In the genomic region with DNA sequence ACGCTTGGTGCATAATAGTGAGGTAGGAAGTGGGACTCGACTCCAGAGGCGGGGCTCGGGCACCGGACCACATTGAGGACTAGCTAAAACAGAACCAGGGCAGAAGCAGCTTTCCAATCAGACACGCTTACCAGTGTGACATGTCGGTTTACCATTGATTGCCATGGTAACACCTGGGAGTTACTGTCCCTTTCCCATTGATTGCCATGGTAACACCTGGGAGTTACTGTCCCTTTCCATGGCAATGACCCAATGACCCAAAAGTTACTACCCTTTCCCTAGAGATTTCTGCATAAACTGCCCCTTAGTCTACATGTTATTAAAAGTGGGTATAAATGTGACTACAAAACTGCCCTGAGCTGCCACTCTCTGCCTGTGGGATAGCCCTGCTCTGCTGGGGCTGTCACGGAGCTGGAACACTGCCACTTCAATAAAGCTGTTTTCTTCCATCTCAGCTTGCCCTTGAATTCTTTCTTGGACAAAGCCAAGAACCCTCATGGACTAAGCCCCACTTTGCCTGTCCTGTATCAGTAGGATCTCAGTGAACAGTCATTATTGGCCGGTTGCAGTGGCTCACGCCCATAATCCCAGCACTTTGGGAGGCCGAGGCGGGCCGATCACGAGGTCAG, we compare ENCODE assay signal across 26 cellular contexts.
A peak's percentile ranks its signal among the peaks of the same experiment; 100 is the strongest.
DNase-seq lines count a peak whose midpoint lies in the region; ATAC-seq, FAIRE-seq and TF ChIP-seq lines count a peak whose summit lies in the region.
"Had no signal": no experiment of that assay in that cellular context is flagged by ENCODE, and none has a peak within 500 bp of the region (broad histone marks: within the 10 kb centered on the region; RNA-seq: fewer than 3 reads in every experiment).

No MANE protein-coding gene starts in this region.

- BruUV-seq in mammary epithelial cell (replicated peaks; lab: Mats Ljungman, UMichigan): no TSS peak

- CTCF ChIA-PET in mammary epithelial cell (lab: Charles Lee; ENCODE audit: low non-redundant PET): no interaction called here

- no peak for TF ChIP-seq POLR2A in breast epithelium (IDR thresholded peaks at IDR 0.05)
- TF ChIP-seq POLR2A in right lobe of liver (IDR thresholded peaks at IDR 0.05): no peak

- H3K9ac ChIP-seq in mammary epithelial cell (ENCODE audit: insufficient read depth, low read length): no peak overlapping the region
- H3K9ac ChIP-seq in Karpas-422 (ENCODE audit: low read length): no peak overlapping the region
- H3K9ac ChIP-seq: BLaER1 treated with 17β-estradiol and CSF1 and Interleukin-3, amounts not matched to agents 10 nM and 100 nM had no signal

- peak in 1 of 4 donors; percentile 41 for ATAC-seq in right lobe of liver
- no peak for ATAC-seq in stimulated activated naive CD8-positive, alpha-beta T cell treated with anti-CD3 and anti-CD28 coated beads, Interleukin-15, Interleukin-2, amounts not matched to agents 100 U/mL and 50 U/mL, for 24 hours
- ATAC-seq: A549 had no signal

- FAIRE-seq in urothelium cell line (lab: Jason Lieb, UNC): peak; percentile 97
- FAIRE-seq: A549, GM12892, H1, HTR-8/SVneo had no signal

- H3K27ac ChIP-seq in breast epithelium (peak overlapping the region; percentile 95 to 96), mammary epithelial cell (ENCODE audit: insufficient read depth, low read depth, low read length) (no peak overlapping the region), right lobe of liver (peak overlapping the region in 2 of 3 donors; percentile 76 to 80), substantia nigra (ENCODE audit: low read depth, low read length, poor library complexity, severe bottlenecking) (no peak overlapping the region), Karpas-422 (ENCODE audit: low read length) (no peak overlapping the region)
- H3K27ac ChIP-seq: A549; BLaER1 treated with 17β-estradiol and CSF1 and Interleukin-3, amounts not matched to agents 10 nM and 100 nM; SK-N-MC had no signal

- no peak overlapping the region for H3K4me2 ChIP-seq in mammary epithelial cell (ENCODE audit: insufficient read depth, low read depth, low read length)
- no peak overlapping the region for H3K4me2 ChIP-seq in Karpas-422 (ENCODE audit: low read depth, low read length, poor library complexity, severe bottlenecking)
- H3K4me2 ChIP-seq: A549 had no signal

- H3K9me3 ChIP-seq in breast epithelium: no peaks in the 10 kb centered on the region
- H3K9me3 ChIP-seq in mammary epithelial cell (replicated peaks; ENCODE audit: insufficient read depth, low read length): no peaks in the 10 kb centered on the region
- no peaks in the 10 kb centered on the region for H3K9me3 ChIP-seq in right lobe of liver
- H3K9me3 ChIP-seq in Karpas-422 (ENCODE audit: low read length): no peaks in the 10 kb centered on the region
- H3K9me3 ChIP-seq: A549 had no signal

- 100% methylated on average over 14 of the region's 14 CpGs for WGBS in mammary epithelial cell (ENCODE audit: low coverage, missing lambda C conversion rate)
- 90% methylated on average over 12 of the region's 14 CpGs for WGBS in right lobe of liver (ENCODE audit: insufficient coverage, low coverage, low lambda C conversion rate, missing lambda C conversion rate)

- H3K9me2 ChIP-seq in Karpas-422 (replicated peaks; ENCODE audit: insufficient read depth, low read length): no peaks in the 10 kb centered on the region

- H3K4me1 ChIP-seq in breast epithelium: peaks cover 4 to 10% of the 10 kb centered on the region in 2 donors
- peaks cover 15% of the 10 kb centered on the region for H3K4me1 ChIP-seq in mammary epithelial cell (ENCODE audit: insufficient read depth, low read length)
- peaks cover 0 to 56% (median 16%) of the 10 kb centered on the region in 4 donors for H3K4me1 ChIP-seq in right lobe of liver
- no peaks in the 10 kb centered on the region for H3K4me1 ChIP-seq in Karpas-422 (ENCODE audit: low read length)

- no peaks in the 10 kb centered on the region for H3K36me3 ChIP-seq in breast epithelium
- H3K36me3 ChIP-seq in mammary epithelial cell (ENCODE audit: insufficient read depth, low read length): peaks cover 2% of the 10 kb centered on the region
- no peaks in the 10 kb centered on the region for H3K36me3 ChIP-seq in right lobe of liver
- H3K36me3 ChIP-seq in Karpas-422 (ENCODE audit: insufficient read depth, low read length): no peaks in the 10 kb centered on the region
- H3K36me3 ChIP-seq: BLaER1 treated with 17β-estradiol and CSF1 and Interleukin-3, amounts not matched to agents 10 nM and 100 nM had no signal

- H4K20me1 ChIP-seq in mammary epithelial cell (ENCODE audit: insufficient read depth, low read length) (no peaks in the 10 kb centered on the region), Karpas-422 (ENCODE audit: insufficient read depth, low read depth, low read length) (no peaks in the 10 kb centered on the region)
- H4K20me1 ChIP-seq: BLaER1 treated with 17β-estradiol and CSF1 and Interleukin-3, amounts not matched to agents 10 nM and 100 nM had no signal

- no peak for DNase-seq in breast epithelium (ENCODE audit: low spot score in 2 of 2)
- no peak for DNase-seq in mammary epithelial cell
- DNase-seq in dermis blood vessel endothelial cell: peak; percentile 50
- DNase-seq in right lobe of liver: no peak
- no peak for DNase-seq in urothelium cell line (ENCODE audit: low spot score)
- DNase-seq in stimulated activated naive CD8-positive, alpha-beta T cell treated with anti-CD3 and anti-CD28 coated beads, Interleukin-15, Interleukin-2, amounts not matched to agents 100 U/mL and 50 U/mL, for 24 hours: no peak
- DNase-seq in substantia nigra (lab: John Stamatoyannopoulos, UW): no peak
- no peak for DNase-seq in Karpas-422
- DNase-seq: AML-193; CD4-positive, alpha-beta memory T cell; COR-L47; DMS79 treated with DMSO at 0.1 percent for 48 hours; HCEC 1CT; KG1; MM.1S; NCI-H2029; NCI-H446 treated with DMSO at 0.1 percent for 48 hours; NCI-H526; RPMI8226; SHP77 had no signal

- no peaks in the 10 kb centered on the region for H3K27me3 ChIP-seq in breast epithelium
- H3K27me3 ChIP-seq in mammary epithelial cell (ENCODE audit: insufficient read depth, low read length): no peaks in the 10 kb centered on the region
- no peaks in the 10 kb centered on the region for H3K27me3 ChIP-seq in right lobe of liver
- H3K27me3 ChIP-seq in Karpas-422 (ENCODE audit: low read length): no peaks in the 10 kb centered on the region
- H3K27me3 ChIP-seq: BLaER1 treated with 17β-estradiol and CSF1 and Interleukin-3, amounts not matched to agents 10 nM and 100 nM had no signal

- no peak overlapping the region for H3K4me3 ChIP-seq in breast epithelium
- no peak overlapping the region for H3K4me3 ChIP-seq in mammary epithelial cell (replicated peaks in 1 of 3; ENCODE audit: insufficient read depth in 1 of 3, low read depth in 2 of 3, low read length in 3 of 3)
- no peak overlapping the region for H3K4me3 ChIP-seq in right lobe of liver
- H3K4me3 ChIP-seq in Karpas-422 (ENCODE audit: low read length): no peak overlapping the region
- H3K4me3 ChIP-seq: A549; BLaER1 treated with 17β-estradiol and CSF1 and Interleukin-3, amounts not matched to agents 10 nM and 100 nM; SK-N-MC had no signal

- in situ Hi-C loops in mammary epithelial cell (cut with MboI; ENCODE audit: low sequenced_read_pairs in 2 of 2): no loop called here

- H3K79me2 ChIP-seq in mammary epithelial cell (ENCODE audit: insufficient read depth, low read length): peaks cover 19% of the 10 kb centered on the region
- no peaks in the 10 kb centered on the region for H3K79me2 ChIP-seq in Karpas-422 (ENCODE audit: low read length)

- dilution Hi-C loops in mammary epithelial cell (cut with HindIII; ENCODE audit: low sequenced_read_pairs): no loop called here

- TF ChIP-seq CTCF in breast epithelium (IDR thresholded peaks at IDR 0.05) (no peak), mammary epithelial cell (conservative IDR thresholded peaks at IDR 0.05 in 1 of 2, IDR thresholded peaks at IDR 0.05 in 1 of 2; ENCODE audit: extremely low read depth in 1 of 2, insufficient read depth in 1 of 2, low read depth in 1 of 2, low read length in 2 of 2) (no peak), right lobe of liver (IDR thresholded peaks at IDR 0.05) (no peak)

- H2AFZ ChIP-seq in mammary epithelial cell (ENCODE audit: low read depth, low read length) (no peak overlapping the region), Karpas-422 (ENCODE audit: low read length) (no peak overlapping the region)

- intact Hi-C loops in breast epithelium (cut with DNase I; ENCODE audit: low total_unique reads): no loop called here
- intact Hi-C loops in mammary epithelial cell (cut with micrococcal nuclease): no loop called here
- intact Hi-C loops in right lobe of liver (cut with DNase I): no loop called here

Comparison
In these comparisons a context has a peak if more than half of its experiments do, and no peak if none do; other contexts are left out.
1. H3K27ac ChIP-seq: peak in breast epithelium (2 of 2) and right lobe of liver (2 of 3); none in mammary epithelial cell (single experiment), substantia nigra (single experiment) and Karpas-422 (single experiment).